1 cellular context compared by ENCODE assay signal in genomic region chr4:153497988-153498967, GRCh38.
TF ChIP-seq lines count a peak whose summit lies in the region.

No MANE protein-coding gene starts in this region.

TF ChIP-seq in GM12878, 131 proteins besides CTCF, POLR2A, EP300 and RAD21 (continued from another document and continues in another):
- TF ChIP-seq BCL3 (IDR thresholded peaks at IDR 0.05; ENCODE audit: borderline replicate concordance, insufficient read depth, low read depth, low read length, poor library complexity, severe bottlenecking) (peak; percentile 70), ZNF592 (IDR thresholded peaks at IDR 0.05) (no peak), ETV6 (conservative IDR thresholded peaks at IDR 0.05 in 1 of 2, IDR thresholded peaks at IDR 0.05 in 1 of 2; ENCODE audit: borderline replicate concordance in 1 of 2, low read depth in 1 of 2) (peak in 1 of 2 experiments; percentile 39; a peak in 1 of 4 replicates), JUNB (IDR thresholded peaks at IDR 0.05) (no peak), PAX5 (IDR thresholded peaks at IDR 0.05; ENCODE audit: borderline replicate concordance, low read depth, low read length) (no peak), SMAD1 (IDR thresholded peaks at IDR 0.05; ENCODE audit: low read depth, partially characterized antibody) (peak; percentile 61), PAX8 (IDR thresholded peaks at IDR 0.05) (no peak), PRDM15 (CRISPR knock-in tag; IDR thresholded peaks at IDR 0.05) (no peak), SUZ12 (IDR thresholded peaks at IDR 0.05; ENCODE audit: unreplicated experiment) (no peak), LARP7 (IDR thresholded peaks at IDR 0.05) (0 out of 2 replicates have a peak, but pooled peaks have one; percentile 22), SRF (IDR thresholded peaks at IDR 0.05; ENCODE audit: low read depth in 2 of 2, low read length in 2 of 2) (no peak), CREB1 (IDR thresholded peaks at IDR 0.05; ENCODE audit: low read depth) (no peak), PKNOX1 (IDR thresholded peaks at IDR 0.05) (no peak), CREM (IDR thresholded peaks at IDR 0.05; ENCODE audit: low read depth) (peak; percentile 55; the same call in 1 of the 2 replicates), HDAC2 (IDR thresholded peaks at IDR 0.05) (no peak), BCLAF1 (IDR thresholded peaks at IDR 0.05) (no peak), ZBTB40 (IDR thresholded peaks at IDR 0.05; ENCODE audit: borderline replicate concordance) (no peak), BCL11A (IDR thresholded peaks at IDR 0.05; ENCODE audit: low read depth, low read length) (peak; percentile 25; the same call in 1 of the 2 replicates), HSF1 (IDR thresholded peaks at IDR 0.05; ENCODE audit: low read depth, low read length) (no peak), DPF2 (IDR thresholded peaks at IDR 0.05) (0 out of 2 replicates have a peak, but pooled peaks have one; percentile 35), ATF2 (IDR thresholded peaks at IDR 0.05; ENCODE audit: low read length) (peak; percentile 64), KDM1A (IDR thresholded peaks at IDR 0.05; ENCODE audit: borderline replicate concordance) (no peak), FOXM1 (IDR thresholded peaks at IDR 0.05; ENCODE audit: low read depth, low read length) (no peak), BHLHE40 (IDR thresholded peaks at IDR 0.05; ENCODE audit: borderline replicate concordance in 1 of 2, low read depth in 2 of 2, low read length in 1 of 2) (0 out of 4 replicates have a peak, but pooled peaks of 1 of the 2 experiments have one; percentile 10), NFYA (IDR thresholded peaks at IDR 0.05; ENCODE audit: borderline replicate concordance, low read depth, low read length) (no peak), RELA (IDR thresholded peaks at IDR 0.05; ENCODE audit: borderline replicate concordance, partially characterized antibody) (no peak), TCF12 (IDR thresholded peaks at IDR 0.05; ENCODE audit: low read depth, low read length) (0 out of 2 replicates have a peak, but pooled peaks have one; percentile 27), GABPA (IDR thresholded peaks at IDR 0.05; ENCODE audit: low read depth) (no peak), FOS (IDR thresholded peaks at IDR 0.05; ENCODE audit: borderline replicate concordance, extremely low read depth, insufficient read length) (no peak), SIX5 (IDR thresholded peaks at IDR 0.05; ENCODE audit: low read depth, low read length, severe bottlenecking) (no peak)
